ENCODE assay signal across 9 cellular contexts in the genomic region with DNA sequence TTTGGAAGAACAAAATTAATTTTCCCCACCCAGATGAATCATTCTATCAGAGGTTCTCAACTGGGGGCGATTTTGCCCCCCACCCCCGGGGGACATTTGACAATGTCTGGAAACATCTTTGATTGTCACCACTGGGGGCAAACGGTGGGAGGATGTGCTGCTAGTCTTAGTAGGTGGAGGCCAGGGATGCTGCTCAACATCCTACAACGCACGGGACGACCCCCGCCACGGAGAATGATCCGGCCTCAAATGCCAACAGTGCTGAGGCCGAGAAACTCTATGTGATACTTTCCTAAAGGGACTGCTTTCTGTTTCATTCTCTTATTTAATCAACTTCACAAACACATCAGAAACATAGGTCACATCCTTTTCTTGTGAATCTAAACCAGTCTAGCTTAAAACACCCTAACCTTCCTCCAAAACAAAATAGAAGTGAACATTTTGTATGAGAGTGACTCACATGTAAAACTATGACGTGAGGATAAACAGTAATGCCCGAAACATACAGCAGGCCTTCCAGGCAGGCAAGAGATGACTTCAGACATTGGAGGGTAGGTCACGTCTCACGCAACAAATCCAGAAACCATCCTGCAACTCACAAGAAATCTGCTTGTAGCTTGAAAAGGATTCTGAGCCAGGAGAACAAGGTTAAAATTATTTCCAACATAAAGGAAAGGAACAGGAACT. TPM values are rescaled to one million over a fixed set of nuclear protein-coding genes. Genes with fewer than 3 reads are reported as not detected.
DNase-seq lines count a peak whose midpoint lies in the region; ATAC-seq and TF ChIP-seq lines count a peak whose summit lies in the region.
"Had no signal": no experiment of that assay in that cellular context is flagged by ENCODE, and none has a peak within 500 bp of the region (broad histone marks: within the 10 kb centered on the region; RNA-seq: fewer than 3 reads in every experiment).

No MANE protein-coding gene starts in this region.

- no peak for TF ChIP-seq CTCF in type B pancreatic cell (conservative IDR thresholded peaks at IDR 0.05)

- no peak overlapping the region for H3K4me3 ChIP-seq in mesenchymal stem cell (ENCODE audit: insufficient read depth in 1 of 2, low read depth in 1 of 2, low read length in 2 of 2)

- H3K4me1 ChIP-seq in mesenchymal stem cell (ENCODE audit: control insufficient read depth, insufficient read depth, low read depth, low read length), result peaks cover 11% of the 10 kb centered on the region

- H3K4me2 ChIP-seq in mesenchymal stem cell (ENCODE audit: low read length, poor library complexity, severe bottlenecking), result no peak overlapping the region

- H3K23ac ChIP-seq in mesenchymal stem cell (ENCODE audit: low read length in 2 of 2), result no peak overlapping the region

- no peaks in the 10 kb centered on the region for H3K79me1 ChIP-seq in mesenchymal stem cell (replicated peaks; ENCODE audit: low read length, poor library complexity, severe bottlenecking)

- H3K36me3 ChIP-seq in mesenchymal stem cell (ENCODE audit: control insufficient read depth in 1 of 2, insufficient read depth in 2 of 2, low read depth in 1 of 2, low read length in 2 of 2), result no peaks in the 10 kb centered on the region

- peak overlapping the region; percentile 96 to 99 for H2BK12ac ChIP-seq in mesenchymal stem cell (ENCODE audit: low read length in 2 of 2)

- ATAC-seq in HG02973 (IDR thresholded peaks at IDR 0.05; ENCODE audit: unreplicated experiment) (no peak), GM19395 (IDR thresholded peaks at IDR 0.05; ENCODE audit: unreplicated experiment) (no peak), HG02798 (IDR thresholded peaks at IDR 0.05; ENCODE audit: poor library complexity, unreplicated experiment) (no peak)

- H3K14ac ChIP-seq in mesenchymal stem cell (ENCODE audit: low read length in 2 of 2), result peak overlapping the region in 1 of 2 experiments; percentile 80

- peaks cover 0 to 8% of the 10 kb centered on the region in 2 experiments for H3K27me3 ChIP-seq in mesenchymal stem cell (ENCODE audit: control insufficient read depth in 1 of 2, insufficient read depth in 1 of 2, low read length in 2 of 2)

- DNase-seq in NCI-H2196 (lab: John Stamatoyannopoulos, UW; ENCODE audit: unreplicated experiment) (peak; percentile 51), NCI-H2196 treated with DMSO at 0.1 percent for 48 hours (lab: John Stamatoyannopoulos, UW; ENCODE audit: unreplicated experiment) (no peak), mesenchymal stem cell (peak; percentile 99), type B pancreatic cell (ENCODE audit: extremely low spot score, unreplicated experiment) (no peak)
- peak; percentile 40 for DNase-seq in activated T-helper 2 cell treated with anti-CD3 and anti-CD28 coated beads, Interferon-gamma antibody, Interleukin-2, Interleukin-4, amounts not matched to agents 10 μg/mL and 5 μg/mL and 100 μg/mL, durations not matched to agents 14 hours and 24 hours and 36 hours (ENCODE audit: low spot score)

- H3K4ac ChIP-seq in mesenchymal stem cell (ENCODE audit: low read depth in 1 of 2, low read length in 2 of 2), result peak overlapping the region; percentile 84 to 87

- no peak overlapping the region for H2AFZ ChIP-seq in mesenchymal stem cell (ENCODE audit: low read depth, low read length)

- peak overlapping the region; percentile 82 for H4K91ac ChIP-seq in mesenchymal stem cell (ENCODE audit: low read length)

- H3K27ac ChIP-seq in mesenchymal stem cell (ENCODE audit: low read length, poor library complexity, severe bottlenecking), result peak overlapping the region; percentile 73
- H3K27ac ChIP-seq: C4-2B had no signal

- intact Hi-C loops in activated T-helper 2 cell treated with anti-CD3 and anti-CD28 coated beads, Interferon-gamma antibody, Interleukin-2, Interleukin-4, amounts not matched to agents 10 μg/mL and 5 μg/mL and 100 μg/mL, durations not matched to agents 14 hours and 24 hours and 36 hours (cut with micrococcal nuclease), result loop anchor here (1.0 to 10.0 kb wide), 5 partner anchors 62 to 524 kb away; no protein-coding TSS in a partner anchor

- H3K4me3 Mint-ChIP-seq in activated T-helper 2 cell treated with anti-CD3 and anti-CD28 coated beads, Interferon-gamma antibody, Interleukin-2, Interleukin-4, amounts not matched to agents 10 μg/mL and 5 μg/mL and 100 μg/mL, durations not matched to agents 14 hours and 24 hours and 36 hours (ENCODE audit: low read depth), result peak overlapping the region; percentile 66
- H3K4me3 Mint-ChIP-seq in type B pancreatic cell, result no peak overlapping the region

- peak overlapping the region; percentile 94 for H4K8ac ChIP-seq in mesenchymal stem cell (ENCODE audit: low read length)

- H2AK5ac ChIP-seq in mesenchymal stem cell (ENCODE audit: low read length, severe bottlenecking), result peak overlapping the region; percentile 31

- H3K9me3 ChIP-seq in mesenchymal stem cell (ENCODE audit: control insufficient read depth, low read length), result peaks cover 8% of the 10 kb centered on the region

- peak overlapping the region; percentile 74 for H2BK15ac ChIP-seq in mesenchymal stem cell (ENCODE audit: low read depth, poor library complexity, severe bottlenecking)

- peaks cover 17% of the 10 kb centered on the region for H3K36me3 Mint-ChIP-seq in activated T-helper 2 cell treated with anti-CD3 and anti-CD28 coated beads, Interferon-gamma antibody, Interleukin-2, Interleukin-4, amounts not matched to agents 10 μg/mL and 5 μg/mL and 100 μg/mL, durations not matched to agents 14 hours and 24 hours and 36 hours (ENCODE audit: low read depth)
- no peaks in the 10 kb centered on the region for H3K36me3 Mint-ChIP-seq in type B pancreatic cell

- peak overlapping the region; percentile 92 for H3K27ac Mint-ChIP-seq in activated T-helper 2 cell treated with anti-CD3 and anti-CD28 coated beads, Interferon-gamma antibody, Interleukin-2, Interleukin-4, amounts not matched to agents 10 μg/mL and 5 μg/mL and 100 μg/mL, durations not matched to agents 14 hours and 24 hours and 36 hours
- peak overlapping the region; percentile 2 for H3K27ac Mint-ChIP-seq in type B pancreatic cell

- H3K27me3 Mint-ChIP-seq in activated T-helper 2 cell treated with anti-CD3 and anti-CD28 coated beads, Interferon-gamma antibody, Interleukin-2, Interleukin-4, amounts not matched to agents 10 μg/mL and 5 μg/mL and 100 μg/mL, durations not matched to agents 14 hours and 24 hours and 36 hours (ENCODE audit: low read depth), result peaks cover 2% of the 10 kb centered on the region
- peaks cover 4% of the 10 kb centered on the region for H3K27me3 Mint-ChIP-seq in type B pancreatic cell

- peak overlapping the region; percentile 99 for H3K18ac ChIP-seq in mesenchymal stem cell (ENCODE audit: low read depth in 1 of 2, low read length in 2 of 2)

- peaks cover 54% of the 10 kb centered on the region for H3K4me1 Mint-ChIP-seq in activated T-helper 2 cell treated with anti-CD3 and anti-CD28 coated beads, Interferon-gamma antibody, Interleukin-2, Interleukin-4, amounts not matched to agents 10 μg/mL and 5 μg/mL and 100 μg/mL, durations not matched to agents 14 hours and 24 hours and 36 hours (ENCODE audit: low read depth)
- peaks cover 28% of the 10 kb centered on the region for H3K4me1 Mint-ChIP-seq in type B pancreatic cell (ENCODE audit: unreplicated experiment)

- WGBS in mesenchymal stem cell, result 23% methylated on average over 14 of the region's 14 CpGs

- H2BK5ac ChIP-seq in mesenchymal stem cell (ENCODE audit: low read depth, low read length, poor library complexity, severe bottlenecking), result no peak overlapping the region

- peak overlapping the region; percentile 98 for H2BK120ac ChIP-seq in mesenchymal stem cell (ENCODE audit: low read depth, low read length)

- H3K9ac ChIP-seq in mesenchymal stem cell (ENCODE audit: low read length), result no peak overlapping the region

- peaks cover 11% of the 10 kb centered on the region for H3K9me3 Mint-ChIP-seq in activated T-helper 2 cell treated with anti-CD3 and anti-CD28 coated beads, Interferon-gamma antibody, Interleukin-2, Interleukin-4, amounts not matched to agents 10 μg/mL and 5 μg/mL and 100 μg/mL, durations not matched to agents 14 hours and 24 hours and 36 hours
- H3K9me3 Mint-ChIP-seq in type B pancreatic cell, result no peaks in the 10 kb centered on the region

RNA-seq across cellular contexts. Expression of gene ETS2, which starts 37.2 kb away (rescaled TPM):
- total RNA-seq in activated T-helper 2 cell treated with anti-CD3 and anti-CD28 coated beads, Interferon-gamma antibody, Interleukin-2, Interleukin-4, amounts not matched to agents 10 μg/mL and 5 μg/mL and 100 μg/mL, durations not matched to agents 14 hours and 24 hours and 36 hours, result 62.8 and 63.9 TPM in 2 replicates
- 85.3 TPM for polyA plus RNA-seq in mesenchymal stem cell (2013, experiment 1 of 2)
- 83.5 TPM for polyA plus RNA-seq in mesenchymal stem cell (2013, experiment 2 of 2)
- 42.2 and 46.8 TPM in 2 replicates for total RNA-seq in type B pancreatic cell (ENCODE audit: low replicate concordance)

Comparison
In these comparisons a context has a peak if more than half of its experiments do, and no peak if none do; other contexts are left out.
1. DNase-seq: peak in NCI-H2196 (single experiment), activated T-helper 2 cell treated with anti-CD3 and anti-CD28 coated beads, Interferon-gamma antibody, Interleukin-2, Interleukin-4, amounts not matched to agents 10 μg/mL and 5 μg/mL and 100 μg/mL, durations not matched to agents 14 hours and 24 hours and 36 hours (single experiment) and mesenchymal stem cell (single experiment); none in NCI-H2196 treated with DMSO at 0.1 percent for 48 hours (single experiment) and type B pancreatic cell (single experiment).